Comparison of ENCODE assay signal across 21 cellular contexts in the genomic region with DNA sequence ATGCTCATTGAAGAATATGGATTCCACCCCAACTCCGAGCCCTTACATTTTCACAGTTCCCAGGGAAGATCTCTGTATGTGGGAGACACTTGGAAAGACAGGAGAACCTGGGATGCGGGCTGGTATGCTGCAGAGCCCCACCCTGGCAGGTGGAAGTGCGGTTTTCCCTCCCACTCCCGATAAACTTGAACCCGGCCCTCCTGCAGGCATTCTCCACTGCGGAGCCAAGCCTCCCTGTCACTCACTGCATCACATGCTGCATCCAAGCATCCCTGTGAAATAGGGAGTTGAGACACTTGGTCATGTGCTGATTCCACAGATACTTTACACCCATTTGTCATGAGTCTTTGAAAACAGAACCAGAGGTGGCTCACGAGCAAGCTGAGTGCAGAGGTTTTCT.
"Had no signal": no experiment of that assay in that cellular context is flagged by ENCODE, and none has a peak within 500 bp of the region (broad histone marks: within the 10 kb centered on the region; RNA-seq: fewer than 3 reads in every experiment).

No MANE protein-coding gene starts in this region.

- H3K27ac Mint-ChIP-seq: activated CD4-positive, alpha-beta memory T cell treated with anti-CD3 and anti-CD28 coated beads, Interleukin-2, amount 10 ng/mL, durations not matched to agents 7 days and 5 days; activated CD4-positive, alpha-beta T cell treated with anti-CD3 and anti-CD28 coated beads, Interleukin-2, amount 10 ng/mL, durations not matched to agents 7 days and 5 days; activated naive CD4-positive, alpha-beta T cell treated with anti-CD3 and anti-CD28 coated beads, Interleukin-2, amount 10 ng/mL, durations not matched to agents 7 days and 5 days; activated naive CD8-positive, alpha-beta T cell treated with anti-CD3 and anti-CD28 coated beads, Interleukin-2, amount 10 ng/mL, durations not matched to agents 7 days and 5 days; activated T-helper 17 cell treated with anti-CD3 and anti-CD28 coated beads, Interleukin-2, amount 50 U/mL, for 72 hours had no signal

- H3K27me3 ChIP-seq: brain microvascular endothelial cell had no signal

- DNase-seq: activated CD4-positive, alpha-beta memory T cell treated with anti-CD3 and anti-CD28 coated beads, Interleukin-2, amount 10 ng/mL, durations not matched to agents 7 days and 5 days; activated CD4-positive, alpha-beta T cell treated with anti-CD3 and anti-CD28 coated beads for 4 hours; activated CD4-positive, alpha-beta T cell treated with anti-CD3 and anti-CD28 coated beads, Interleukin-2, amount 10 ng/mL, durations not matched to agents 7 days and 5 days; activated CD4-positive, alpha-beta T cell treated with anti-CD3 and anti-CD28 coated beads, Interleukin-2, amount 50 U/mL, for 4 hours; activated CD4-positive, CD25-positive, alpha-beta regulatory T cell; activated CD4-positive, CD25-positive, alpha-beta regulatory T cell treated with anti-CD3 and anti-CD28 coated beads, Interleukin-2, amount 50 U/mL, for 72 hours; activated gamma-delta T cell; activated naive CD4-positive, alpha-beta T cell; activated naive CD4-positive, alpha-beta T cell treated with anti-CD3 and anti-CD28 coated beads, Interleukin-2, amount 10 ng/mL, durations not matched to agents 7 days and 5 days; activated naive CD8-positive, alpha-beta T cell treated with anti-CD3 and anti-CD28 coated beads, Interleukin-2, amount 10 ng/mL, durations not matched to agents 7 days and 5 days; activated T-cell treated with anti-CD3 and anti-CD28 coated beads, Interleukin-2, amount 50 U/mL, for 4 hours; amniotic stem cell; anterior cingulate cortex; brain microvascular endothelial cell; cortex of kidney; effector CD8-positive, alpha-beta T cell; foreskin fibroblast; T-helper 2 cell had no signal

- ATAC-seq: activated naive CD4-positive, alpha-beta T cell treated with anti-CD3 and anti-CD28 coated beads, Interleukin-2, amount 50 U/mL, for 72 hours; activated T-cell treated with anti-CD3 and anti-CD28 coated beads, Interleukin-2, amount 50 U/mL, for 4 hours; activated T-helper 17 cell treated with anti-CD3 and anti-CD28 coated beads, Interleukin-2, amount 50 U/mL, for 72 hours; esophagus mucosa had no signal

- H3K4me1 Mint-ChIP-seq: activated T-helper 17 cell treated with anti-CD3 and anti-CD28 coated beads, Interleukin-2, amount 50 U/mL, for 72 hours had no signal

- H3K36me3 ChIP-seq: brain microvascular endothelial cell had no signal

- H3K4me3 Mint-ChIP-seq: activated CD4-positive, alpha-beta memory T cell treated with anti-CD3 and anti-CD28 coated beads, Interleukin-2, amount 10 ng/mL, durations not matched to agents 7 days and 5 days; activated CD4-positive, alpha-beta T cell treated with anti-CD3 and anti-CD28 coated beads, Interleukin-2, amount 10 ng/mL, durations not matched to agents 7 days and 5 days; activated naive CD4-positive, alpha-beta T cell treated with anti-CD3 and anti-CD28 coated beads, Interleukin-2, amount 10 ng/mL, durations not matched to agents 7 days and 5 days; activated naive CD8-positive, alpha-beta T cell treated with anti-CD3 and anti-CD28 coated beads, Interleukin-2, amount 10 ng/mL, durations not matched to agents 7 days and 5 days; activated T-cell treated with anti-CD3 and anti-CD28 coated beads, Interleukin-2, amount 50 U/mL, for 4 hours; activated T-helper 17 cell treated with anti-CD3 and anti-CD28 coated beads, Interleukin-2, amount 50 U/mL, for 72 hours had no signal

- H3K27me3 Mint-ChIP-seq: activated CD4-positive, alpha-beta memory T cell treated with anti-CD3 and anti-CD28 coated beads, Interleukin-2, amount 10 ng/mL, durations not matched to agents 7 days and 5 days; activated CD4-positive, alpha-beta T cell treated with anti-CD3 and anti-CD28 coated beads, Interleukin-2, amount 10 ng/mL, durations not matched to agents 7 days and 5 days; activated naive CD4-positive, alpha-beta T cell treated with anti-CD3 and anti-CD28 coated beads, Interleukin-2, amount 10 ng/mL, durations not matched to agents 7 days and 5 days; activated naive CD8-positive, alpha-beta T cell treated with anti-CD3 and anti-CD28 coated beads, Interleukin-2, amount 10 ng/mL, durations not matched to agents 7 days and 5 days; activated T-helper 17 cell treated with anti-CD3 and anti-CD28 coated beads, Interleukin-2, amount 50 U/mL, for 72 hours had no signal

- H3K9me3 Mint-ChIP-seq: activated CD4-positive, alpha-beta memory T cell treated with anti-CD3 and anti-CD28 coated beads, Interleukin-2, amount 10 ng/mL, durations not matched to agents 7 days and 5 days; activated CD4-positive, alpha-beta T cell treated with anti-CD3 and anti-CD28 coated beads, Interleukin-2, amount 10 ng/mL, durations not matched to agents 7 days and 5 days; activated naive CD4-positive, alpha-beta T cell treated with anti-CD3 and anti-CD28 coated beads, Interleukin-2, amount 10 ng/mL, durations not matched to agents 7 days and 5 days; activated naive CD4-positive, alpha-beta T cell treated with anti-CD3 and anti-CD28 coated beads, Interleukin-2, amount 50 U/mL, for 72 hours; activated naive CD8-positive, alpha-beta T cell treated with anti-CD3 and anti-CD28 coated beads, Interleukin-2, amount 10 ng/mL, durations not matched to agents 7 days and 5 days; activated T-cell treated with anti-CD3 and anti-CD28 coated beads, Interleukin-2, amount 50 U/mL, for 4 hours; activated T-helper 17 cell treated with anti-CD3 and anti-CD28 coated beads, Interleukin-2, amount 50 U/mL, for 72 hours had no signal

- H3K27ac ChIP-seq: brain microvascular endothelial cell had no signal

- H3K36me3 Mint-ChIP-seq: activated naive CD4-positive, alpha-beta T cell treated with anti-CD3 and anti-CD28 coated beads, Interleukin-2, amount 50 U/mL, for 72 hours had no signal
